8 cellular contexts compared by ENCODE assay signal in genomic region chr16:29811896-29812665, GRCh38. TPM values are rescaled to one million over a fixed set of nuclear protein-coding genes. Genes with fewer than 3 reads are reported as not detected.
A peak's percentile ranks its signal among the peaks of the same experiment; 100 is the strongest.
DNase-seq lines count a peak whose midpoint lies in the region; ATAC-seq and TF ChIP-seq lines count a peak whose summit lies in the region.

TSS of gene PRRT2 (plus strand) at chr16:29812193. CDS start at chr16:29813055, 862 bp downstream.

- peak within 1 kb of the TSS; percentile 97 for H3K4me3 Mint-ChIP-seq in activated T-helper 17 cell treated with anti-CD3 and anti-CD28 coated beads, Interleukin-2, amount 50 U/mL, for 72 hours
- H3K4me3 Mint-ChIP-seq in nephron: peak within 1 kb of the TSS; percentile 86 to 95 (median 94)

- peaks cover 59% of the 10 kb centered on the region for H3K36me3 Mint-ChIP-seq in activated T-helper 17 cell treated with anti-CD3 and anti-CD28 coated beads, Interleukin-2, amount 50 U/mL, for 72 hours (ENCODE audit: low read depth)
- peaks cover 14% of the 10 kb centered on the region for H3K36me3 Mint-ChIP-seq in nephron (ENCODE audit: low read depth)

- TF ChIP-seq CTCF in GM10248 (IDR thresholded peaks at IDR 0.05; ENCODE audit: control extremely low read depth, extremely low read depth, low read depth, missing control alignments) (no peak), nephron (IDR thresholded peaks at IDR 0.05; ENCODE audit: unreplicated experiment in 3 of 3) (no peak)

- POLR2A ChIA-PET in GM10248 (lab: Yijun Ruan, JAX): no interaction called here

- DNase-seq in GM10248 (ENCODE audit: extremely low spot score) (peak; percentile 51), NCI-H2227 (lab: John Stamatoyannopoulos, UW; ENCODE audit: unreplicated experiment) (peak; percentile 94), fibroblast of peridontal ligament (ENCODE audit: extremely low read depth) (peak; percentile 49), T1000 (lab: John Stamatoyannopoulos, UW) (no peak)

- H3K4me1 Mint-ChIP-seq in activated T-helper 17 cell treated with anti-CD3 and anti-CD28 coated beads, Interleukin-2, amount 50 U/mL, for 72 hours: peaks cover 30% of the 10 kb centered on the region
- peaks cover 55% of the 10 kb centered on the region for H3K4me1 Mint-ChIP-seq in nephron

- CTCF ChIA-PET in GM10248 (lab: Yijun Ruan, JAX): interaction anchor here (1.0 to 1.5 kb wide), 2 partner anchors 22 to 36 kb away, joined by 3 to 4 read pairs; no protein-coding TSS in a partner anchor

- no peak for ATAC-seq in activated T-helper 17 cell treated with anti-CD3 and anti-CD28 coated beads, Interleukin-2, amount 50 U/mL, for 72 hours (replicated peaks)
- no peak for ATAC-seq in HG03135 (IDR thresholded peaks at IDR 0.05; ENCODE audit: unreplicated experiment)
- no peak for ATAC-seq in HG03108 (IDR thresholded peaks at IDR 0.05; ENCODE audit: unreplicated experiment)

- no peaks in the 10 kb centered on the region for H3K27me3 Mint-ChIP-seq in activated T-helper 17 cell treated with anti-CD3 and anti-CD28 coated beads, Interleukin-2, amount 50 U/mL, for 72 hours
- H3K27me3 Mint-ChIP-seq in nephron (ENCODE audit: low read depth): no peaks in the 10 kb centered on the region

- H3K27ac Mint-ChIP-seq in activated T-helper 17 cell treated with anti-CD3 and anti-CD28 coated beads, Interleukin-2, amount 50 U/mL, for 72 hours: peak within 1 kb of the TSS; percentile 86
- peak within 1 kb of the TSS; percentile 90 to 99 (median 94) for H3K27ac Mint-ChIP-seq in nephron

- H3K9me3 Mint-ChIP-seq in activated T-helper 17 cell treated with anti-CD3 and anti-CD28 coated beads, Interleukin-2, amount 50 U/mL, for 72 hours: no peaks in the 10 kb centered on the region
- H3K9me3 Mint-ChIP-seq in nephron: no peaks in the 10 kb centered on the region

RNA-seq across cellular contexts. Expression of gene PRRT2, which starts in this region (rescaled TPM):
- total RNA-seq in activated T-helper 17 cell treated with anti-CD3 and anti-CD28 coated beads, Interleukin-2, amount 50 U/mL, for 72 hours: 1 to 10 TPM; 1.2 to 9.1 TPM
